Comparison of ENCODE assay signal across 11 cellular contexts in genomic region chrX:13283512-13283911, GRCh38. TPM values are rescaled to one million over a fixed set of nuclear protein-coding genes. Genes with fewer than 3 reads are reported as not detected.
DNase-seq lines count a peak whose midpoint lies in the region; ATAC-seq and TF ChIP-seq lines count a peak whose summit lies in the region.
"Had no signal": no experiment of that assay in that cellular context is flagged by ENCODE, and none has a peak within 500 bp of the region (broad histone marks: within the 10 kb centered on the region; RNA-seq: fewer than 3 reads in every experiment).

No MANE protein-coding gene starts in this region.

- H3K4me1 ChIP-seq in OCI-LY7 (ENCODE audit: insufficient read depth, low read length, poor library complexity, severe bottlenecking) = no peaks in the 10 kb centered on the region

- no TSS peak for BruUV-seq in OCI-LY7 (replicated peaks; lab: Mats Ljungman, UMichigan)

- no peaks in the 10 kb centered on the region for H3K79me2 ChIP-seq in OCI-LY7 (ENCODE audit: insufficient read depth, low read depth, low read length)

- no peaks in the 10 kb centered on the region for H3K9me2 ChIP-seq in OCI-LY7 (ENCODE audit: insufficient read depth, low read length)

- TF ChIP-seq CTCF in OCI-LY7 (conservative IDR thresholded peaks at IDR 0.05; ENCODE audit: low read length) (no peak), epithelial cell of proximal tubule (conservative IDR thresholded peaks at IDR 0.05; ENCODE audit: low read depth, low read length) (no peak)

- H3K9me3 ChIP-seq in OCI-LY7 (ENCODE audit: low read length) = no peaks in the 10 kb centered on the region

- CTCF ChIA-PET in OCI-LY7 (lab: Charles Lee; ENCODE audit: unreplicated experiment) = no interaction called here

- no peaks in the 10 kb centered on the region for H3K36me3 ChIP-seq in OCI-LY7 (ENCODE audit: insufficient read depth, low read length)

- no peak overlapping the region for H2AFZ ChIP-seq in OCI-LY7 (ENCODE audit: low read length)

- DNase-seq in HT1080 (ENCODE audit: low read depth) = peak; percentile 20
- peak; percentile 44 for DNase-seq in OCI-LY7 (ENCODE audit: low spot score)
- peak; percentile 23 for DNase-seq in epithelial cell of proximal tubule (ENCODE audit: low read depth)
- peak; percentile 53 for DNase-seq in renal cortical epithelial cell (ENCODE audit: low read depth)
- no peak for DNase-seq in NCI-H2029 treated with DMSO at 0.1 percent for 48 hours (lab: John Stamatoyannopoulos, UW)
- no peak for DNase-seq in stimulated activated naive CD4-positive, alpha-beta T cell (lab: John Stamatoyannopoulos, UW)
- DNase-seq: activated T-cell treated with anti-CD3 and anti-CD28 coated beads, Interleukin-2, amount 50 U/mL, for 72 hours; effector CD8-positive, alpha-beta T cell; NCI-H187 treated with DMSO at 0.1 percent for 48 hours had no signal

- POLR2A ChIA-PET in OCI-LY7 (lab: Charles Lee) = interaction anchor here (0.6 to 1.2 kb wide), 4 partner anchors 17 to 1608 kb away, joined by 3 to 4 read pairs (median 3); no protein-coding TSS in a partner anchor

- no peak overlapping the region for H3K27ac ChIP-seq in OCI-LY7 (ENCODE audit: low read depth, low read length, poor library complexity, severe bottlenecking)

- intact Hi-C loops in OCI-LY7 (cut with micrococcal nuclease; ENCODE audit: unreplicated experiment) = no loop called here

- no peaks in the 10 kb centered on the region for H4K20me1 ChIP-seq in OCI-LY7 (ENCODE audit: insufficient read depth, low read length)

- no peak overlapping the region for H3K4me3 ChIP-seq in OCI-LY7 (ENCODE audit: low read depth, low read length, poor library complexity, severe bottlenecking)
- no peak overlapping the region for H3K4me3 ChIP-seq in epithelial cell of proximal tubule (ENCODE audit: low read depth, low read length)

- ATAC-seq in HG03108 (IDR thresholded peaks at IDR 0.05; ENCODE audit: unreplicated experiment) = no peak
- ATAC-seq in GM21723 (IDR thresholded peaks at IDR 0.05; ENCODE audit: unreplicated experiment) = no peak
- ATAC-seq: activated T-cell treated with anti-CD3 and anti-CD28 coated beads, Interleukin-2, amount 50 U/mL, for 72 hours had no signal

- H3K4me2 ChIP-seq in OCI-LY7 (ENCODE audit: low read length) = no peak overlapping the region

RNA-seq across cellular contexts. Expression of gene ATXN3L, which starts 36.3 kb away (rescaled TPM):
- not detected in 2 replicates for total RNA-seq in HT1080 (2014; rRNA removed; shearing (Covaris generic))
- not detected in 2 replicates for polyA plus RNA-seq in HT1080 (2015; cell fraction: cytosol; rRNA removed)
- polyA plus RNA-seq in HT1080 (2015; cell fraction: nucleus; rRNA removed) = not detected in 2 replicates
- not detected in 2 replicates for total RNA-seq in OCI-LY7 (2014; rRNA removed; shearing (Covaris generic))
- not detected in 2 replicates for total RNA-seq in OCI-LY7 (2022)
- not detected in 2 replicates for total RNA-seq in epithelial cell of proximal tubule
- not detected in 2 replicates for total RNA-seq in renal cortical epithelial cell
- total RNA-seq: activated T-cell treated with anti-CD3 and anti-CD28 coated beads, Interleukin-2, amount 50 U/mL, for 72 hours had no signal

Comparison
In these comparisons a context has a peak if more than half of its experiments do, and no peak if none do; other contexts are left out.
1. DNase-seq: peak in HT1080 (single experiment), OCI-LY7 (single experiment), epithelial cell of proximal tubule (single experiment) and renal cortical epithelial cell (single experiment); none in NCI-H2029 treated with DMSO at 0.1 percent for 48 hours (single experiment) and stimulated activated naive CD4-positive, alpha-beta T cell (0 of 6).